In genomic region chr7:25028370-25028971, GRCh38 we compare ENCODE assay signal across 10 cellular contexts. TPM values are rescaled to one million over a fixed set of nuclear protein-coding genes. Genes with fewer than 3 reads are reported as not detected.
DNase-seq lines count a peak whose midpoint lies in the region; ATAC-seq and TF ChIP-seq lines count a peak whose summit lies in the region.
"Had no signal": no experiment of that assay in that cellular context is flagged by ENCODE, and none has a peak within 500 bp of the region (broad histone marks: within the 10 kb centered on the region; RNA-seq: fewer than 3 reads in every experiment).

No MANE protein-coding gene starts in this region.

- H3K9me3 Mint-ChIP-seq in CD4-positive, alpha-beta memory T cell, result no peaks in the 10 kb centered on the region
- H3K9me3 Mint-ChIP-seq in activated T-cell treated with anti-CD3 and anti-CD28 coated beads, Interleukin-2, amount 50 U/mL, for 4 hours, result no peaks in the 10 kb centered on the region

- H3K27ac ChIP-seq in CD4-positive, alpha-beta memory T cell (ENCODE audit: low read depth, low read length), result peak overlapping the region; percentile 53
- no peak overlapping the region for H3K27ac ChIP-seq in dorsolateral prefrontal cortex
- H3K27ac ChIP-seq: thoracic aorta had no signal

- peaks cover 0 to 4% of the 10 kb centered on the region in 2 donors for H3K36me3 Mint-ChIP-seq in CD4-positive, alpha-beta memory T cell
- no peaks in the 10 kb centered on the region for H3K36me3 Mint-ChIP-seq in activated T-cell treated with anti-CD3 and anti-CD28 coated beads, Interleukin-2, amount 50 U/mL, for 4 hours (ENCODE audit: insufficient read depth)

- POLR2A ChIA-PET in CD4-positive, alpha-beta memory T cell (lab: Charles Lee; ENCODE audit: partially characterized antibody), result interaction anchor here (0.6 to 9.7 kb wide), 19 partner anchors 10 to 1498 kb away, joined by 3 to 210 read pairs (median 4); partner anchors contain the start of genes CYCS and OSBPL3

- peaks cover 55% of the 10 kb centered on the region for H3K4me1 ChIP-seq in CD4-positive, alpha-beta memory T cell (ENCODE audit: insufficient read depth, low read length)

- no peaks in the 10 kb centered on the region for H3K36me3 ChIP-seq in CD4-positive, alpha-beta memory T cell (ENCODE audit: insufficient read depth, low read length)
- H3K36me3 ChIP-seq: heart right ventricle, thoracic aorta had no signal

- peak; percentile 76 to 84 for ATAC-seq in activated T-cell treated with anti-CD3 and anti-CD28 coated beads, Interleukin-2, amount 50 U/mL, for 4 hours
- no peak for ATAC-seq in HG03439 (IDR thresholded peaks at IDR 0.05; ENCODE audit: unreplicated experiment)

- H3K9me3 ChIP-seq in CD4-positive, alpha-beta memory T cell (ENCODE audit: control insufficient read depth in 1 of 2, low read length in 2 of 2), result no peaks in the 10 kb centered on the region
- H3K9me3 ChIP-seq: thoracic aorta had no signal

- CTCF ChIA-PET in CD4-positive, alpha-beta memory T cell (lab: Charles Lee; ENCODE audit: partially characterized antibody), result interaction anchor here (1.0 to 9.9 kb wide), 16 partner anchors 10 to 216 kb away, joined by 3 to 118 read pairs (median 6); partner anchors contain the start of gene OSBPL3

- TF ChIP-seq CTCF in dorsolateral prefrontal cortex (IDR thresholded peaks at IDR 0.05 in 54 of 56, conservative IDR thresholded peaks at IDR 0.05 in 2 of 56; ENCODE audit: low read depth in 1 of 56, partially characterized antibody in 56 of 56), result no peak

- peak overlapping the region; percentile 67 to 97 (median 94) for H3K27ac Mint-ChIP-seq in CD4-positive, alpha-beta memory T cell

- DNase-seq in CD4-positive, alpha-beta memory T cell, result peak; percentile 54 to 78 (median 71)
- DNase-seq in NCI-H1417 (lab: John Stamatoyannopoulos, UW) (peak in 2 of 3 experiments; percentile 77 to 97), kidney glomerular epithelial cell (lab: John Stamatoyannopoulos, UW) (peak; percentile 91), midbrain (lab: John Stamatoyannopoulos, UW) (no peak), NCI-H2029 (lab: John Stamatoyannopoulos, UW) (no peak), dorsolateral prefrontal cortex (no peak)
- peak; percentile 18 for DNase-seq in activated T-cell treated with anti-CD3 and anti-CD28 coated beads, Interleukin-2, amount 50 U/mL, for 4 hours
- DNase-seq: heart right ventricle had no signal

- peaks cover 25 to 78% (median 62%) of the 10 kb centered on the region in 4 donors for H3K4me1 Mint-ChIP-seq in CD4-positive, alpha-beta memory T cell
- peaks cover 46% of the 10 kb centered on the region for H3K4me1 Mint-ChIP-seq in activated T-cell treated with anti-CD3 and anti-CD28 coated beads, Interleukin-2, amount 50 U/mL, for 4 hours (ENCODE audit: low read depth)

- H3K4me3 ChIP-seq in CD4-positive, alpha-beta memory T cell (ENCODE audit: low read length in 2 of 2), result no peak overlapping the region
- no peak overlapping the region for H3K4me3 ChIP-seq in dorsolateral prefrontal cortex
- H3K4me3 ChIP-seq: heart right ventricle, thoracic aorta had no signal

- H3K4me3 Mint-ChIP-seq in CD4-positive, alpha-beta memory T cell, result peak overlapping the region in 7 of 8 donors; percentile 61 to 92 (median 78)
- H3K4me3 Mint-ChIP-seq in activated T-cell treated with anti-CD3 and anti-CD28 coated beads, Interleukin-2, amount 50 U/mL, for 4 hours, result peak overlapping the region; percentile 3

- intact Hi-C loops in CD4-positive, alpha-beta memory T cell (cut with micrococcal nuclease), result loop anchor here (1.0 kb wide), 3 partner anchors 42 to 207 kb away; partner anchors contain the start of gene OSBPL3
- intact Hi-C loops in dorsolateral prefrontal cortex (cut with DNase I), result no loop called here

- H3K27me3 ChIP-seq in CD4-positive, alpha-beta memory T cell (ENCODE audit: insufficient read depth, low read length), result no peaks in the 10 kb centered on the region
- H3K27me3 ChIP-seq in dorsolateral prefrontal cortex, result peaks cover 0 to 3% (median 0%) of the 10 kb centered on the region in 45 donors
- H3K27me3 ChIP-seq: heart right ventricle had no signal

- peaks cover 0 to 1% of the 10 kb centered on the region in 2 donors for H3K27me3 Mint-ChIP-seq in CD4-positive, alpha-beta memory T cell
- H3K27me3 Mint-ChIP-seq in activated T-cell treated with anti-CD3 and anti-CD28 coated beads, Interleukin-2, amount 50 U/mL, for 4 hours (ENCODE audit: low read depth), result no peaks in the 10 kb centered on the region

RNA-seq across cellular contexts. Expression of gene OSBPL3, which starts 48.5 kb away (rescaled TPM):
- total RNA-seq in CD4-positive, alpha-beta memory T cell, result 10 to 100 TPM; 61.2 to 72.7 TPM
- polyA plus RNA-seq in CD4-positive, alpha-beta memory T cell, result 10 to 100 TPM in 1 of 2 donors, 1 to 10 TPM in 1; 6.9 to 19.7 TPM
- 10 to 100 TPM; 59.0 to 85.4 (median 81.8) TPM for total RNA-seq in activated T-cell treated with anti-CD3 and anti-CD28 coated beads, Interleukin-2, amount 50 U/mL, for 4 hours
- total RNA-seq in dorsolateral prefrontal cortex, result 10 to 100 TPM; 13.5 to 49.3 (median 28.3) TPM

Comparison
In these comparisons a context has a peak if more than half of its experiments do, and no peak if none do; other contexts are left out.
1. DNase-seq: peak in CD4-positive, alpha-beta memory T cell (5 of 5), NCI-H1417 (2 of 3), activated T-cell treated with anti-CD3 and anti-CD28 coated beads, Interleukin-2, amount 50 U/mL, for 4 hours (single experiment) and kidney glomerular epithelial cell (single experiment); none in midbrain (single experiment), NCI-H2029 (single experiment) and dorsolateral prefrontal cortex (0 of 10).